In genomic region chr12:6294156-6294532, GRCh38 we compare ENCODE assay signal across 1 cellular context.
TF ChIP-seq lines count a peak whose summit lies in the region.

No MANE protein-coding gene starts in this region.

TF ChIP-seq in liver, 16 proteins besides CTCF, POLR2A, EP300 and RAD21 (continued from another document):
- no peak for TF ChIP-seq ZBTB33 (IDR thresholded peaks at IDR 0.05)
- TF ChIP-seq FOXA1 (IDR thresholded peaks at IDR 0.05), result no peak
- TF ChIP-seq RXRA (IDR thresholded peaks at IDR 0.05), result no peak
- no peak for TF ChIP-seq TAF1 (conservative IDR thresholded peaks at IDR 0.05)
- TF ChIP-seq YY1 (IDR thresholded peaks at IDR 0.05), result no peak
- no peak for TF ChIP-seq MAX (IDR thresholded peaks at IDR 0.05)
- no peak for TF ChIP-seq EGR1 (IDR thresholded peaks at IDR 0.05; ENCODE audit: low read depth in 2 of 2)
